Comparison of ENCODE assay signal across 19 cellular contexts in the genomic region with DNA sequence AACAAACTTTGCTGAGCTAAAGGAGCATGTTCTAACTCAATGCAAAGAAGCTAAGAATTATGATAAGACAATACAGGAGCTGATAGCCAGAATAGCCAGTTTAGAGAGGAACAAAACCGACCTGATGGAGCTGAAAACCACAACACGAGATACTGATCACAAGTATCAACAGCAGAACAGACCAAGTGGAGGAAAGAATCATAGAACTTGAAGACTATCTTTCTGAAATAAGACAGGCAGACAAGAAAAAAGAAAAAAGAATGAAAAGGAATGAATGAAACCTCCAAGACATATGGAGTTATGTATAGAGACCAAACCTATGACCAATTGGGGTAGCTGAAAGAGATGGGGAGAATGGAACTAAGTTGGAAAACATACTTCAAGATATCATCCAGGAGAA. TPM values are rescaled to one million over a fixed set of nuclear protein-coding genes. Genes with fewer than 3 reads are reported as not detected.
DNase-seq lines count a peak whose midpoint lies in the region; ATAC-seq, FAIRE-seq and TF ChIP-seq lines count a peak whose summit lies in the region.
"Had no signal": no experiment of that assay in that cellular context is flagged by ENCODE, and none has a peak within 500 bp of the region (broad histone marks: within the 10 kb centered on the region; RNA-seq: fewer than 3 reads in every experiment).

No MANE protein-coding gene starts in this region.

- H3K9me3 Mint-ChIP-seq in CD4-positive, CD25-positive, alpha-beta regulatory T cell, result peaks cover 0 to 13% (median 4%) of the 10 kb centered on the region in 7 donors
- H3K9me3 Mint-ChIP-seq in activated B cell treated with CpG ODN at 0.5 μM for 24 hours (peaks cover 24% of the 10 kb centered on the region), immature natural killer cell (peaks cover 2 to 13% (median 7%) of the 10 kb centered on the region in 6 donors)

- peak overlapping the region; percentile 74 for H3K27ac ChIP-seq in CD4-positive, CD25-positive, alpha-beta regulatory T cell (ENCODE audit: insufficient read depth, low read length, poor library complexity, severe bottlenecking)
- no peak overlapping the region for H3K27ac ChIP-seq in suprapubic skin
- H3K27ac ChIP-seq: SK-N-MC had no signal

- H3K4me1 ChIP-seq in CD4-positive, CD25-positive, alpha-beta regulatory T cell (ENCODE audit: control insufficient read depth, insufficient read depth, low read length, poor library complexity, severe bottlenecking), result peaks cover 48% of the 10 kb centered on the region
- H3K4me1 ChIP-seq in suprapubic skin, result no peaks in the 10 kb centered on the region
- H3K4me1 ChIP-seq: BE2C had no signal

- peaks cover 14% of the 10 kb centered on the region for H3K36me3 ChIP-seq in CD4-positive, CD25-positive, alpha-beta regulatory T cell (ENCODE audit: control insufficient read depth, insufficient read depth, low read length)
- no peaks in the 10 kb centered on the region for H3K36me3 ChIP-seq in suprapubic skin
- H3K36me3 ChIP-seq: BE2C had no signal

- peaks cover 2 to 8% of the 10 kb centered on the region in 2 experiments for H3K9me3 ChIP-seq in CD4-positive, CD25-positive, alpha-beta regulatory T cell (ENCODE audit: control insufficient read depth in 2 of 2, low read length in 2 of 2)
- no peaks in the 10 kb centered on the region for H3K9me3 ChIP-seq in suprapubic skin
- H3K9me3 ChIP-seq: BE2C had no signal

- peak overlapping the region; percentile 83 to 96 (median 91) for H3K27ac Mint-ChIP-seq in CD4-positive, CD25-positive, alpha-beta regulatory T cell
- H3K27ac Mint-ChIP-seq in activated B cell treated with CpG ODN at 0.5 μM for 24 hours (peak overlapping the region; percentile 24), immature natural killer cell (peak overlapping the region; percentile 64 to 90 (median 80))

- 66% methylated on average over 2 of the region's 2 CpGs for WGBS in suprapubic skin

- H3K27me3 ChIP-seq in CD4-positive, CD25-positive, alpha-beta regulatory T cell (ENCODE audit: control insufficient read depth, insufficient read depth, low read length), result no peaks in the 10 kb centered on the region
- H3K27me3 ChIP-seq in suprapubic skin, result no peaks in the 10 kb centered on the region
- H3K27me3 ChIP-seq: BE2C had no signal

- peaks cover 37 to 69% (median 55%) of the 10 kb centered on the region in 4 donors for H3K4me1 Mint-ChIP-seq in CD4-positive, CD25-positive, alpha-beta regulatory T cell
- H3K4me1 Mint-ChIP-seq in activated B cell treated with CpG ODN at 0.5 μM for 24 hours (peaks cover 51% of the 10 kb centered on the region), immature natural killer cell (peaks cover 40 to 41% of the 10 kb centered on the region in 2 donors)

- peaks cover 11% of the 10 kb centered on the region for H3K36me3 Mint-ChIP-seq in CD4-positive, CD25-positive, alpha-beta regulatory T cell
- H3K36me3 Mint-ChIP-seq in activated B cell treated with CpG ODN at 0.5 μM for 24 hours (ENCODE audit: low read depth), result peaks cover 60% of the 10 kb centered on the region
- peaks cover 9 to 23% (median 19%) of the 10 kb centered on the region in 3 donors for H3K36me3 Mint-ChIP-seq in immature natural killer cell

- POLR2A ChIA-PET in activated B cell treated with CpG ODN at 0.5 μM for 24 hours (lab: Charles Lee), result interaction anchor here (1.2 kb wide), 1 partner anchor 17 kb away, joined by 3 read pairs; no protein-coding TSS in a partner anchor

- peak; percentile 80 for FAIRE-seq in GM12891 (lab: Jason Lieb, UNC)
- FAIRE-seq: HepG2, keratinocyte had no signal

- peak overlapping the region; percentile 61 to 84 (median 72) for H3K4me3 Mint-ChIP-seq in CD4-positive, CD25-positive, alpha-beta regulatory T cell
- H3K4me3 Mint-ChIP-seq in activated B cell treated with CpG ODN at 0.5 μM for 24 hours, result no peak overlapping the region
- H3K4me3 Mint-ChIP-seq in immature natural killer cell, result peak overlapping the region; percentile 62 to 79 (median 65)

- DNase-seq in CD4-positive, CD25-positive, alpha-beta regulatory T cell, result no peak
- no peak for DNase-seq in GM12891 (ENCODE audit: insufficient read length, low spot score)
- no peak for DNase-seq in activated B cell treated with CpG ODN at 0.5 μM for 24 hours
- DNase-seq in immature natural killer cell, result no peak
- DNase-seq in suprapubic skin (ENCODE audit: low spot score in 2 of 2), result no peak
- DNase-seq: BE2C; DMS53; effector CD4-positive, alpha-beta T cell; heart left ventricle; NCI-H1048; NCI-H526 treated with DMSO at 0.1 percent for 48 hours; PC-3 had no signal

- CTCF ChIA-PET in activated B cell treated with CpG ODN at 0.5 μM for 24 hours (lab: Charles Lee), result no interaction called here

- TF ChIP-seq CTCF in activated B cell treated with CpG ODN at 0.5 μM for 24 hours (IDR thresholded peaks at IDR 0.05), result no peak
- no peak for TF ChIP-seq CTCF in suprapubic skin (IDR thresholded peaks at IDR 0.05)

- H3K4me3 ChIP-seq in CD4-positive, CD25-positive, alpha-beta regulatory T cell (ENCODE audit: low read depth, low read length), result peak overlapping the region; percentile 84
- H3K4me3 ChIP-seq in suprapubic skin, result no peak overlapping the region
- H3K4me3 ChIP-seq: SK-N-MC had no signal

- no peak for TF ChIP-seq EP300 in suprapubic skin (IDR thresholded peaks at IDR 0.05)

- intact Hi-C loops in activated B cell treated with CpG ODN at 0.5 μM for 24 hours (cut with micrococcal nuclease), result loop anchor here (2.0 kb wide), 1 partner anchor 14 kb away; no protein-coding TSS in a partner anchor

- TF ChIP-seq POLR2A in GM12891 (IDR thresholded peaks at IDR 0.05; ENCODE audit: low read depth, low read length), result no peak
- TF ChIP-seq POLR2A in suprapubic skin (IDR thresholded peaks at IDR 0.05), result no peak

- no peak for ATAC-seq in CD4-positive, CD25-positive, alpha-beta regulatory T cell (ENCODE audit: low read depth in 2 of 2)
- ATAC-seq in activated B cell treated with CpG ODN at 0.5 μM for 24 hours (ENCODE audit: low read depth) (no peak), GM21367 (IDR thresholded peaks at IDR 0.05; ENCODE audit: unreplicated experiment) (no peak), HG03520 (IDR thresholded peaks at IDR 0.05; ENCODE audit: unreplicated experiment) (no peak)
- ATAC-seq: heart left ventricle, HepG2, PC-3 had no signal

- H3K27me3 Mint-ChIP-seq in CD4-positive, CD25-positive, alpha-beta regulatory T cell, result peaks cover 4% of the 10 kb centered on the region
- H3K27me3 Mint-ChIP-seq in activated B cell treated with CpG ODN at 0.5 μM for 24 hours, result no peaks in the 10 kb centered on the region
- peaks cover 0 to 5% (median 4%) of the 10 kb centered on the region in 3 donors for H3K27me3 Mint-ChIP-seq in immature natural killer cell (ENCODE audit: low read depth in 3 of 3)

TF ChIP-seq in GM12891, 5 proteins besides CTCF, POLR2A, EP300 and RAD21:
- no peak for TF ChIP-seq SPI1 (IDR thresholded peaks at IDR 0.05; ENCODE audit: low read depth, low read length)
- TF ChIP-seq POU2F2 (IDR thresholded peaks at IDR 0.05; ENCODE audit: low read depth, low read length), result no peak
- TF ChIP-seq POLR2AphosphoS5 (IDR thresholded peaks at IDR 0.05; ENCODE audit: low read depth, low read length), result no peak
- no peak for TF ChIP-seq TAF1 (IDR thresholded peaks at IDR 0.05; ENCODE audit: low read depth, low read length)
- TF ChIP-seq PAX5 (IDR thresholded peaks at IDR 0.05; ENCODE audit: insufficient read depth, low read length, severe bottlenecking), result no peak
TF ChIP-seq in GM12891: peak in this region for 0.

RNA-seq across cellular contexts. Expression of gene CD84, which starts 20.6 kb away (rescaled TPM):
- total RNA-seq in CD4-positive, CD25-positive, alpha-beta regulatory T cell, result 135 TPM
- polyA plus RNA-seq in CD4-positive, CD25-positive, alpha-beta regulatory T cell, result 10 to 100 TPM; 20.7 to 36.4 (median 27.1) TPM
- polyA plus RNA-seq in GM12891 (2012; ENCODE audit: low read depth, missing spikeins), result 14.9 TPM
- total RNA-seq in activated B cell treated with CpG ODN at 0.5 μM for 24 hours (57.5 and 65.5 TPM in 2 replicates), suprapubic skin (1 to 10 TPM; 1.2 to 9.0 (median 2.3) TPM)
- 1 to 10 TPM; 2.1 to 3.9 (median 3.0) TPM for polyA plus RNA-seq in immature natural killer cell
- total RNA-seq: fibroblast of lung, HepG2, PC-3 had no signal
- polyA plus RNA-seq: fibroblast of lung, HepG2, keratinocyte had no signal

RNA-seq across cellular contexts. Expression of gene SLAMF6, which starts 35.6 kb away (rescaled TPM):
- 60.0 TPM for total RNA-seq in CD4-positive, CD25-positive, alpha-beta regulatory T cell
- 100 to 1,000 TPM; 122 to 163 (median 141) TPM for polyA plus RNA-seq in CD4-positive, CD25-positive, alpha-beta regulatory T cell
- polyA plus RNA-seq in GM12891 (2012; ENCODE audit: low read depth, missing spikeins), result 36.4 TPM
- total RNA-seq in activated B cell treated with CpG ODN at 0.5 μM for 24 hours, result 28.7 and 31.2 TPM in 2 replicates
- 100 to 1,000 TPM; 105 to 210 (median 125) TPM for polyA plus RNA-seq in immature natural killer cell
- total RNA-seq in suprapubic skin, result 1 to 10 TPM in 1 of 4 donors, under 1 TPM in 1, not detected in 2; 0.80 to 1.0 TPM
- total RNA-seq: fibroblast of lung, HepG2, PC-3, temporal lobe had no signal
- polyA plus RNA-seq: fibroblast of lung, HepG2, keratinocyte had no signal

Comparison
In these comparisons a context has a peak if more than half of its experiments do, and no peak if none do; other contexts are left out.
1. H3K27ac Mint-ChIP-seq: peak in every context shown above with its lines; median percentile 91 in CD4-positive, CD25-positive, alpha-beta regulatory T cell; 80 in immature natural killer cell; 24 in activated B cell treated with CpG ODN at 0.5 μM for 24 hours.
2. RNA of gene SLAMF6, which starts 35.6 kb away (total RNA-seq): 60.0 TPM in CD4-positive, CD25-positive, alpha-beta regulatory T cell (single experiment) and 28.7 to 31.2 TPM in activated B cell treated with CpG ODN at 0.5 μM for 24 hours; 0.80 to 1.0 TPM in suprapubic skin; every median in the first group is over 10 times any median in the second.